26 cellular contexts compared by ENCODE assay signal in genomic region chr12:131637986-131638385, GRCh38.
"Had no signal": no experiment of that assay in that cellular context is flagged by ENCODE, and none has a peak within 500 bp of the region (broad histone marks: within the 10 kb centered on the region; RNA-seq: fewer than 3 reads in every experiment).

No MANE protein-coding gene starts in this region.

- H3K9me3 ChIP-seq: esophagus muscularis mucosa, gastroesophageal sphincter, heart right ventricle, left lung, pancreas, right lobe of liver, suprapubic skin, transverse colon, upper lobe of right lung, vagina had no signal

- H3K4me1 Mint-ChIP-seq: stimulated activated naive CD8-positive, alpha-beta T cell treated with anti-CD3 and anti-CD28 coated beads, Interleukin-15, amount 100 ng/mL, for 72 hours had no signal

- ATAC-seq: foreskin keratinocyte; gastroesophageal sphincter; heart right ventricle; left cardiac atrium; left lung; naive thymus-derived CD4-positive, alpha-beta T cell; pancreas; right lobe of liver; stimulated activated naive CD8-positive, alpha-beta T cell treated with anti-CD3 and anti-CD28 coated beads, Interleukin-15, amount 100 ng/mL, for 72 hours; upper lobe of right lung had no signal

- H3K9me3 Mint-ChIP-seq: stimulated activated naive CD8-positive, alpha-beta T cell treated with anti-CD3 and anti-CD28 coated beads, Interleukin-15, amount 100 ng/mL, for 72 hours had no signal

- H3K27ac ChIP-seq: dorsolateral prefrontal cortex, epithelial cell of prostate, esophagus muscularis mucosa, foreskin keratinocyte, gastroesophageal sphincter, heart right ventricle, left lung, pancreas, right lobe of liver, suprapubic skin, transverse colon, upper lobe of right lung, vagina had no signal

- H3K4me3 Mint-ChIP-seq: naive thymus-derived CD4-positive, alpha-beta T cell; stimulated activated naive CD8-positive, alpha-beta T cell treated with anti-CD3 and anti-CD28 coated beads, Interleukin-15, amount 100 ng/mL, for 72 hours had no signal

- DNase-seq: dorsolateral prefrontal cortex; effector CD4-positive, alpha-beta T cell; foreskin keratinocyte; heart right ventricle; hippocampal formation; left cardiac atrium; left lung; mesenchymal stem cell; midbrain; naive thymus-derived CD4-positive, alpha-beta T cell; right lobe of liver; small intestine; stimulated activated CD4-positive, alpha-beta T cell treated with anti-CD3 and anti-CD28 coated beads, Interleukin-15, amount 100 ng/mL, for 24 hours; stimulated activated CD4-positive, alpha-beta T cell treated with anti-CD3 and anti-CD28 coated beads, Interleukin-4, amount 100 ng/mL, for 1 hour; stimulated activated CD8-positive, alpha-beta memory T cell treated with anti-CD3 and anti-CD28 coated beads, Interleukin-4, amount 100 ng/mL, for 48 hours; stimulated activated naive CD4-positive, alpha-beta T cell; stimulated activated naive CD8-positive, alpha-beta T cell treated with anti-CD3 and anti-CD28 coated beads, Interleukin-15, amount 100 ng/mL, for 72 hours; transverse colon; upper lobe of right lung had no signal

- H3K27me3 ChIP-seq: foreskin keratinocyte, right lobe of liver, upper lobe of right lung, vagina had no signal

- H3K27ac Mint-ChIP-seq: naive thymus-derived CD4-positive, alpha-beta T cell; progenitor cell of endocrine pancreas; stimulated activated naive CD8-positive, alpha-beta T cell treated with anti-CD3 and anti-CD28 coated beads, Interleukin-15, amount 100 ng/mL, for 72 hours had no signal

- H3K36me3 ChIP-seq: esophagus muscularis mucosa, gastroesophageal sphincter, heart right ventricle, left lung, pancreas, right lobe of liver, suprapubic skin, transverse colon, upper lobe of right lung, vagina had no signal

- H3K4me1 ChIP-seq: esophagus muscularis mucosa, foreskin keratinocyte, gastroesophageal sphincter, heart right ventricle, left lung, pancreas, right lobe of liver, suprapubic skin, transverse colon, upper lobe of right lung, vagina had no signal

- H3K4me3 ChIP-seq: dorsolateral prefrontal cortex, esophagus muscularis mucosa, gastroesophageal sphincter, heart right ventricle, left lung, pancreas, right lobe of liver, suprapubic skin, transverse colon, upper lobe of right lung, vagina had no signal
